ENCODE assay signal across 8 cellular contexts in genomic region chr16:67528222-67528869, GRCh38.
A peak's percentile ranks its signal among the peaks of the same experiment; 100 is the strongest.
DNase-seq lines count a peak whose midpoint lies in the region; ATAC-seq and TF ChIP-seq lines count a peak whose summit lies in the region.

Gene RIPOR1 (plus strand): TSS chr16:67528829. CDS start chr16:67538447, 9,618 bp downstream.

- intact Hi-C loops in dendritic cell treated with granulocyte-macrophage colony-stimulating factor and Interleukin-4, amounts not matched to agents 40 ng/mL and 50 ng/mL, for 4 days (cut with micrococcal nuclease), result no loop called here

- H3K27ac Mint-ChIP-seq in dendritic cell treated with granulocyte-macrophage colony-stimulating factor and Interleukin-4, amounts not matched to agents 40 ng/mL and 50 ng/mL, for 4 days, result peak within 1 kb of the TSS; percentile 96

- no peaks in the 10 kb centered on the region for H3K9me3 Mint-ChIP-seq in dendritic cell treated with granulocyte-macrophage colony-stimulating factor and Interleukin-4, amounts not matched to agents 40 ng/mL and 50 ng/mL, for 4 days

- H3K36me3 Mint-ChIP-seq in dendritic cell treated with granulocyte-macrophage colony-stimulating factor and Interleukin-4, amounts not matched to agents 40 ng/mL and 50 ng/mL, for 4 days (ENCODE audit: low read depth), result peaks cover 26% of the 10 kb centered on the region

- DNase-seq in COR-L47 (lab: John Stamatoyannopoulos, UW) (peak; percentile 53), left kidney (ENCODE audit: low read depth, low spot score) (peak; percentile 78), NCI-H446 treated with DMSO at 0.1 percent for 48 hours (lab: John Stamatoyannopoulos, UW) (no peak)
- DNase-seq in stimulated activated CD4-positive, alpha-beta T cell treated with anti-CD3 and anti-CD28 coated beads, Interleukin-4, amount 100 ng/mL, for 1 hour, result peak; percentile 55

- ATAC-seq in HG02759 (IDR thresholded peaks at IDR 0.05; ENCODE audit: unreplicated experiment) (peak; percentile 35), GM21367 (IDR thresholded peaks at IDR 0.05; ENCODE audit: unreplicated experiment) (no peak)

- peaks cover 28% of the 10 kb centered on the region for H3K27me3 Mint-ChIP-seq in dendritic cell treated with granulocyte-macrophage colony-stimulating factor and Interleukin-4, amounts not matched to agents 40 ng/mL and 50 ng/mL, for 4 days

- H3K27ac ChIP-seq in VCaP, result peak within 1 kb of the TSS; percentile 86

- peaks cover 40% of the 10 kb centered on the region for H3K4me1 Mint-ChIP-seq in dendritic cell treated with granulocyte-macrophage colony-stimulating factor and Interleukin-4, amounts not matched to agents 40 ng/mL and 50 ng/mL, for 4 days (ENCODE audit: low read depth)

- H3K4me3 Mint-ChIP-seq in dendritic cell treated with granulocyte-macrophage colony-stimulating factor and Interleukin-4, amounts not matched to agents 40 ng/mL and 50 ng/mL, for 4 days, result peak within 1 kb of the TSS; percentile 81

- no peak for TF ChIP-seq CTCF in VCaP (conservative IDR thresholded peaks at IDR 0.05)
